9 cellular contexts compared by ENCODE assay signal in genomic region chr3:193572426-193572908, GRCh38. TPM values are rescaled to one million over a fixed set of nuclear protein-coding genes. Genes with fewer than 3 reads are reported as not detected.
A peak's percentile ranks its signal among the peaks of the same experiment; 100 is the strongest.
DNase-seq lines count a peak whose midpoint lies in the region; ATAC-seq, FAIRE-seq and TF ChIP-seq lines count a peak whose summit lies in the region.
"Had no signal": no experiment of that assay in that cellular context is flagged by ENCODE, and none has a peak within 500 bp of the region (broad histone marks: within the 10 kb centered on the region; RNA-seq: fewer than 3 reads in every experiment).

No MANE protein-coding gene starts in this region.

- H3K4me2 ChIP-seq in astrocyte (ENCODE audit: low read length): no peak overlapping the region
- H3K4me2 ChIP-seq: BLaER1 treated with 17β-estradiol and CSF1 and Interleukin-3, amounts not matched to agents 10 nM and 100 nM had no signal

- no peaks in the 10 kb centered on the region for H3K9me3 ChIP-seq in astrocyte (ENCODE audit: insufficient read depth, low read depth, low read length)
- H3K9me3 ChIP-seq: BLaER1 treated with 17β-estradiol and CSF1 and Interleukin-3, amounts not matched to agents 10 nM and 100 nM had no signal

- peaks cover 13% of the 10 kb centered on the region for H3K4me1 Mint-ChIP-seq in astrocyte (ENCODE audit: low read depth, unreplicated experiment)

- H3K4me1 ChIP-seq in astrocyte (ENCODE audit: insufficient read depth, low read length): no peaks in the 10 kb centered on the region
- H3K4me1 ChIP-seq: BLaER1 treated with 17β-estradiol and CSF1 and Interleukin-3, amounts not matched to agents 10 nM and 100 nM had no signal

- H3K4me3 Mint-ChIP-seq in astrocyte (ENCODE audit: unreplicated experiment): no peak overlapping the region

- no peaks in the 10 kb centered on the region for H3K9me3 Mint-ChIP-seq in astrocyte (ENCODE audit: unreplicated experiment)

- DNase-seq in activated naive CD4-positive, alpha-beta T cell treated with Interleukin-2 at 50 U/mL for 16 hours: peak; percentile 48
- no peak for DNase-seq in activated naive CD4-positive, alpha-beta T cell (lab: John Stamatoyannopoulos, UW)
- DNase-seq in NCI-H146 treated with DMSO at 0.1 percent for 48 hours (lab: John Stamatoyannopoulos, UW; ENCODE audit: unreplicated experiment): peak; percentile 78
- peak; percentile 15 to 81 for DNase-seq in SW 1271 (lab: John Stamatoyannopoulos, UW)
- DNase-seq in astrocyte (ENCODE audit: low read depth): peak; percentile 34
- peak; percentile 57 to 73 for DNase-seq in hippocampal formation (lab: John Stamatoyannopoulos, UW)
- peak; percentile 3 to 35 for DNase-seq in stimulated activated CD4-positive, alpha-beta T cell treated with anti-CD3 and anti-CD28 coated beads, Interleukin-12 subunit alpha, Interleukin-12 subunit beta, amount 100 ng/mL, for 24 hours (ENCODE audit: low read depth in 2 of 2)

- H3K36me3 Mint-ChIP-seq in astrocyte (ENCODE audit: low read depth, unreplicated experiment): no peaks in the 10 kb centered on the region

- H3K79me2 ChIP-seq in astrocyte (ENCODE audit: insufficient read depth, low read length): no peaks in the 10 kb centered on the region

- H3K27ac ChIP-seq in astrocyte (ENCODE audit: low read depth, low read length): no peak overlapping the region
- H3K27ac ChIP-seq: BLaER1 treated with 17β-estradiol and CSF1 and Interleukin-3, amounts not matched to agents 10 nM and 100 nM had no signal

- TF ChIP-seq CTCF in astrocyte (IDR thresholded peaks at IDR 0.05; ENCODE audit: insufficient read depth, low read depth, low read length): peak; percentile 81

- peak; percentile 83 for FAIRE-seq in astrocyte (lab: Jason Lieb, UNC)

- ATAC-seq in HG02884 (IDR thresholded peaks at IDR 0.05; ENCODE audit: unreplicated experiment): peak; percentile 75

- no peaks in the 10 kb centered on the region for H3K36me3 ChIP-seq in astrocyte (ENCODE audit: insufficient read depth, low read length)
- H3K36me3 ChIP-seq: BLaER1 treated with 17β-estradiol and CSF1 and Interleukin-3, amounts not matched to agents 10 nM and 100 nM had no signal

- no peaks in the 10 kb centered on the region for H3K27me3 Mint-ChIP-seq in astrocyte (ENCODE audit: low read depth, unreplicated experiment)

- no peak overlapping the region for H3K9ac ChIP-seq in astrocyte (ENCODE audit: low read length)
- H3K9ac ChIP-seq: BLaER1 treated with 17β-estradiol and CSF1 and Interleukin-3, amounts not matched to agents 10 nM and 100 nM had no signal

- no peak overlapping the region for H2AFZ ChIP-seq in astrocyte (ENCODE audit: low read depth, low read length)

- H3K4me3 ChIP-seq in astrocyte (ENCODE audit: insufficient read depth, low read depth, low read length): no peak overlapping the region
- H3K4me3 ChIP-seq: BLaER1 treated with 17β-estradiol and CSF1 and Interleukin-3, amounts not matched to agents 10 nM and 100 nM had no signal

- H4K20me1 ChIP-seq in astrocyte (ENCODE audit: insufficient read depth, low read length): no peaks in the 10 kb centered on the region
- H4K20me1 ChIP-seq: BLaER1 treated with 17β-estradiol and CSF1 and Interleukin-3, amounts not matched to agents 10 nM and 100 nM had no signal

- H3K27ac Mint-ChIP-seq in astrocyte (ENCODE audit: unreplicated experiment): no peak overlapping the region

- no peaks in the 10 kb centered on the region for H3K27me3 ChIP-seq in astrocyte (ENCODE audit: insufficient read depth, low read length)
- H3K27me3 ChIP-seq: BLaER1 treated with 17β-estradiol and CSF1 and Interleukin-3, amounts not matched to agents 10 nM and 100 nM had no signal

RNA-seq across cellular contexts. Expression of gene ATP13A4, which starts 17.8 kb away (rescaled TPM):
- 0.34 and 0.70 TPM in 2 replicates for total RNA-seq in astrocyte

RNA-seq across cellular contexts. Expression of gene OPA1, which starts 20.5 kb away (rescaled TPM):
- 60.3 and 61.8 TPM in 2 replicates for total RNA-seq in astrocyte

Comparison
In these comparisons a context has a peak if more than half of its experiments do, and no peak if none do; other contexts are left out.
1. DNase-seq: peak in activated naive CD4-positive, alpha-beta T cell treated with Interleukin-2 at 50 U/mL for 16 hours (single experiment), NCI-H146 treated with DMSO at 0.1 percent for 48 hours (single experiment), SW 1271 (2 of 2), astrocyte (single experiment), hippocampal formation (2 of 2) and stimulated activated CD4-positive, alpha-beta T cell treated with anti-CD3 and anti-CD28 coated beads, Interleukin-12 subunit alpha, Interleukin-12 subunit beta, amount 100 ng/mL, for 24 hours (2 of 2); none in activated naive CD4-positive, alpha-beta T cell (0 of 4).